Comparison of ENCODE assay signal across 15 cellular contexts in the genomic region with DNA sequence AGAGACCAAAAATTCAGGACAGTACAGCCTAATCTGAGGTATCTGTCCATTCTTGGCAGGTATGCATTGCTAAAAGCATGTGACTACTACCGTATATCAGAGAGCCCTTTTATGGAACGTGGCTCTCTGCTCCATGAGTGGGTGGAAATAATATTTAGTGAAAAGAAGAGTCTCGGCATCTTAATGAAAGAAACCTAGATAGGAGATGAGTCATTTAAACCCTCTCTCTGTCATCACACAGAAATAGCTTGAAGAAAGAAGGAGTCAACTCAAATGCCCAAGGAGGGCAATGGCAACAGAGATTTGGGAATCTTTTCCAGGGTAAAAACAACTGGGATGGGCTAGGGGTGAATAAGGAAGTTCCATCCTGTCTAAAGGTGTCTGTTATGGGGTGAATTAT.
DNase-seq lines count a peak whose midpoint lies in the region; ATAC-seq and TF ChIP-seq lines count a peak whose summit lies in the region.
"Had no signal": no experiment of that assay in that cellular context is flagged by ENCODE, and none has a peak within 500 bp of the region (broad histone marks: within the 10 kb centered on the region; RNA-seq: fewer than 3 reads in every experiment).

No MANE protein-coding gene starts in this region.

- ATAC-seq in HG03432 (IDR thresholded peaks at IDR 0.05; ENCODE audit: unreplicated experiment), result no peak

- H3F3A ChIP-seq in SK-N-SH (replicated peaks; ENCODE audit: insufficient read depth), result no peaks in the 10 kb centered on the region
- peaks cover 11% of the 10 kb centered on the region for H3F3A ChIP-seq in smooth muscle cell (ENCODE audit: low read depth)

- peak overlapping the region; percentile 20; the same call in 1 of the 2 replicates for H3K4me2 ChIP-seq in SK-N-SH
- peak overlapping the region; percentile 60 for H3K4me2 ChIP-seq in smooth muscle cell

- no peaks in the 10 kb centered on the region for H3K79me2 ChIP-seq in SK-N-SH (ENCODE audit: insufficient read depth)
- H3K79me2 ChIP-seq in smooth muscle cell (ENCODE audit: low read depth), result peaks cover 39% of the 10 kb centered on the region

- H3K4me1 ChIP-seq in SK-N-SH (ENCODE audit: control insufficient read depth in 1 of 2, insufficient read depth in 2 of 2, low read depth in 1 of 2, low read length in 1 of 2) (peaks cover 8 to 13% of the 10 kb centered on the region in 2 experiments; a peak in 3 of 4 replicates), smooth muscle cell (ENCODE audit: low read depth) (peaks cover 16% of the 10 kb centered on the region)

- H3K36me3 ChIP-seq in SK-N-SH (replicated peaks in 1 of 2; ENCODE audit: control insufficient read depth in 1 of 2, insufficient read depth in 2 of 2, low read length in 1 of 2) (no peaks in the 10 kb centered on the region), smooth muscle cell (ENCODE audit: low read depth) (no peaks in the 10 kb centered on the region)

- H3K9me3 ChIP-seq in SK-N-SH (no peaks in the 10 kb centered on the region), smooth muscle cell (replicated peaks; ENCODE audit: low read depth) (no peaks in the 10 kb centered on the region)

- H2AFZ ChIP-seq in SK-N-SH (ENCODE audit: low read depth) (no peak overlapping the region), smooth muscle cell (ENCODE audit: low read depth) (no peak overlapping the region)

- peak overlapping the region in 1 of 2 experiments; percentile 42; a peak in 1 of 4 replicates for H3K27ac ChIP-seq in SK-N-SH (ENCODE audit: low read depth in 2 of 2, low read length in 1 of 2)
- H3K27ac ChIP-seq in smooth muscle cell (ENCODE audit: low read depth), result peak overlapping the region; percentile 96

- no peaks in the 10 kb centered on the region for H3K27me3 ChIP-seq in SK-N-SH (ENCODE audit: insufficient read depth)
- no peaks in the 10 kb centered on the region for H3K27me3 ChIP-seq in smooth muscle cell (ENCODE audit: low read depth)

- TF ChIP-seq EP300 in SK-N-SH (IDR thresholded peaks at IDR 0.05; ENCODE audit: borderline replicate concordance in 1 of 2, low read depth in 1 of 2, low read length in 1 of 2), result no peak

- peak; percentile 23 for DNase-seq in EL
- no peak for DNase-seq in SK-N-SH
- DNase-seq in fibroblast of the aortic adventitia (ENCODE audit: low read depth), result peak; percentile 25
- DNase-seq in smooth muscle cell (lab: John Stamatoyannopoulos, UW; ENCODE audit: unreplicated experiment), result no peak
- DNase-seq in NCI-H1417 (lab: John Stamatoyannopoulos, UW), result no peak
- no peak for DNase-seq in NCI-H748 treated with DMSO at 0.1 percent for 48 hours (lab: John Stamatoyannopoulos, UW)
- DNase-seq: C1 segment of cervical spinal cord, COR-L47, DMS153, H9, NCI-H1694, NCI-H2107, NCI-H345, NCI-H69 had no signal

- no peaks in the 10 kb centered on the region for H3K9me2 ChIP-seq in SK-N-SH

- no peak for TF ChIP-seq CTCF in SK-N-SH (IDR thresholded peaks at IDR 0.05)
- no peak for TF ChIP-seq CTCF in fibroblast of the aortic adventitia (IDR thresholded peaks at IDR 0.05; ENCODE audit: insufficient read depth, low read length)
- no peak for TF ChIP-seq CTCF in smooth muscle cell (IDR thresholded peaks at IDR 0.05; ENCODE audit: borderline replicate concordance, insufficient read depth, poor library complexity, severe bottlenecking)

- no peak overlapping the region for H3K9ac ChIP-seq in SK-N-SH
- peak overlapping the region; percentile 81 for H3K9ac ChIP-seq in smooth muscle cell (ENCODE audit: low read depth)

- no peaks in the 10 kb centered on the region for H4K20me1 ChIP-seq in SK-N-SH (ENCODE audit: insufficient read depth)
- H4K20me1 ChIP-seq in smooth muscle cell (ENCODE audit: low read depth), result no peaks in the 10 kb centered on the region

- CTCF ChIA-PET in SK-N-SH (lab: Yijun Ruan, JAX), result interaction anchor here (1.3 kb wide), 1 partner anchor 10 kb away, joined by 4 read pairs; no protein-coding TSS in a partner anchor

- WGBS in SK-N-SH (ENCODE audit: low lambda C conversion rate), result 35% methylated on average over 3 of the region's 3 CpGs
- 9% methylated on average over 3 of the region's 3 CpGs for WGBS in smooth muscle cell (ENCODE audit: low lambda C conversion rate)

- TF ChIP-seq RAD21 in SK-N-SH (IDR thresholded peaks at IDR 0.05; ENCODE audit: low read length), result no peak

- POLR2A ChIA-PET in SK-N-SH (lab: Yijun Ruan, JAX), result no interaction called here

- H3K4me3 ChIP-seq in SK-N-SH (ENCODE audit: low read depth in 2 of 2, low read length in 1 of 2) (no peak overlapping the region), fibroblast of the aortic adventitia (ENCODE audit: low read depth, low read length) (no peak overlapping the region), smooth muscle cell (no peak overlapping the region)

TF ChIP-seq in SK-N-SH, 30 proteins besides CTCF, POLR2A, EP300 and RAD21:
- peak; percentile 34; the same call in 1 of the 2 replicates for TF ChIP-seq FOSL2 (IDR thresholded peaks at IDR 0.05; ENCODE audit: borderline replicate concordance, low read depth)
- TF ChIP-seq REST (IDR thresholded peaks at IDR 0.05; ENCODE audit: low read depth, low read length), result no peak
- TF ChIP-seq JUND (IDR thresholded peaks at IDR 0.05), result peak; percentile 37; the same call in 1 of the 2 replicates
- TF ChIP-seq NFIC (IDR thresholded peaks at IDR 0.05; ENCODE audit: borderline replicate concordance), result no peak
- TF ChIP-seq, protein P1, sequence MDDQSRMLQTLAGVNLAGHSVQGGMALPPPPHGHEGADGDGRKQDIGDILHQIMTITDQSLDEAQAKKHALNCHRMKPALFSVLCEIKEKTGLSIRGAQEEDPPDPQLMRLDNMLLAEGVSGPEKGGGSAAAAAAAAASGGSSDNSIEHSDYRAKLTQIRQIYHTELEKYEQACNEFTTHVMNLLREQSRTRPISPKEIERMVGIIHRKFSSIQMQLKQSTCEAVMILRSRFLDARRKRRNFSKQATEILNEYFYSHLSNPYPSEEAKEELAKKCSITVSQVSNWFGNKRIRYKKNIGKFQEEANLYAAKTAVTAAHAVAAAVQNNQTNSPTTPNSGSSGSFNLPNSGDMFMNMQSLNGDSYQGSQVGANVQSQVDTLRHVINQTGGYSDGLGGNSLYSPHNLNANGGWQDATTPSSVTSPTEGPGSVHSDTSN (IDR thresholded peaks at IDR 0.05), result no peak

Comparison
In these comparisons a context has a peak if more than half of its experiments do, and no peak if none do; other contexts are left out.
1. DNase-seq: peak in EL (single experiment) and fibroblast of the aortic adventitia (single experiment); none in SK-N-SH (single experiment), smooth muscle cell (single experiment), NCI-H1417 (0 of 3) and NCI-H748 treated with DMSO at 0.1 percent for 48 hours (single experiment).